Comparison of ENCODE assay signal across 16 cellular contexts in genomic region chr9:122329592-122329991, GRCh38. TPM values are rescaled to one million over a fixed set of nuclear protein-coding genes. Genes with fewer than 3 reads are reported as not detected.
A peak's percentile ranks its signal among the peaks of the same experiment; 100 is the strongest.
DNase-seq lines count a peak whose midpoint lies in the region; ATAC-seq and TF ChIP-seq lines count a peak whose summit lies in the region.
"Had no signal": no experiment of that assay in that cellular context is flagged by ENCODE, and none has a peak within 500 bp of the region (broad histone marks: within the 10 kb centered on the region; RNA-seq: fewer than 3 reads in every experiment).

No MANE protein-coding gene starts in this region.

- TF ChIP-seq CTCF in nephron (IDR thresholded peaks at IDR 0.05; ENCODE audit: unreplicated experiment in 3 of 3) = no peak

- H3K36me3 Mint-ChIP-seq in nephron (ENCODE audit: low read depth) = peaks cover 12% of the 10 kb centered on the region

- H3K27ac Mint-ChIP-seq in nephron = peak overlapping the region; percentile 37 to 57 (median 51)
- H3K27ac Mint-ChIP-seq: CD4-positive, alpha-beta T cell had no signal

- peaks cover 49% of the 10 kb centered on the region for H3K4me1 Mint-ChIP-seq in nephron

- DNase-seq in NCI-H2171 treated with DMSO at 0.1 percent for 48 hours (lab: John Stamatoyannopoulos, UW) = peak; percentile 8
- DNase-seq in NCI-H2171 (lab: John Stamatoyannopoulos, UW) = no peak
- DNase-seq in NCI-H524 (lab: John Stamatoyannopoulos, UW) = peak; percentile 71 to 79
- peak; percentile 29 for DNase-seq in dermis blood vessel endothelial cell
- DNase-seq: 8988T; BE2C; CD4-positive, alpha-beta T cell; NCI-H1048; NCI-H187 treated with DMSO at 0.1 percent for 48 hours; NCI-H510A; NK-92 treated with Interleukin-12 subunit alpha and Interleukin-12 subunit beta, amount 100 ng/mL, for 24 hours; SIG-M5 had no signal

- no peaks in the 10 kb centered on the region for H3K27me3 Mint-ChIP-seq in nephron (ENCODE audit: low read depth)
- H3K27me3 Mint-ChIP-seq: CD4-positive, alpha-beta T cell had no signal

- H3K4me3 Mint-ChIP-seq in nephron = peak overlapping the region in 1 of 3 experiments; percentile 3
- H3K4me3 Mint-ChIP-seq: CD4-positive, alpha-beta T cell had no signal

- H3K9me3 Mint-ChIP-seq in nephron = no peaks in the 10 kb centered on the region
- H3K9me3 Mint-ChIP-seq: CD4-positive, alpha-beta T cell had no signal

- ATAC-seq in GM19395 (IDR thresholded peaks at IDR 0.05; ENCODE audit: unreplicated experiment) (no peak), GM21423 (IDR thresholded peaks at IDR 0.05; ENCODE audit: unreplicated experiment) (no peak), SK-N-SH treated with all-trans-retinoic acid at 6 μM for 48 hours (no peak)

TF ChIP-seq in SK-N-SH treated with all-trans-retinoic acid at 6 μM for 48 hours, 23 proteins besides CTCF, POLR2A, EP300 and RAD21:
- no peak for TF ChIP-seq ZFP3 (CRISPR knock-in tag; IDR thresholded peaks at IDR 0.05)
- TF ChIP-seq ESRRG (CRISPR knock-in tag; IDR thresholded peaks at IDR 0.05) = no peak
- no peak for TF ChIP-seq CSRNP3 (CRISPR knock-in tag; IDR thresholded peaks at IDR 0.05)
- no peak for TF ChIP-seq BACH2 (CRISPR knock-in tag; IDR thresholded peaks at IDR 0.05; ENCODE audit: borderline replicate concordance)
- TF ChIP-seq ZNF8 (CRISPR knock-in tag; IDR thresholded peaks at IDR 0.05) = no peak
- TF ChIP-seq CREB5 (CRISPR knock-in tag; IDR thresholded peaks at IDR 0.05; ENCODE audit: low read depth) = no peak
- no peak for TF ChIP-seq PPARA (CRISPR knock-in tag; IDR thresholded peaks at IDR 0.05; ENCODE audit: borderline replicate concordance)
- no peak for TF ChIP-seq POU6F1 (CRISPR knock-in tag; IDR thresholded peaks at IDR 0.05; ENCODE audit: borderline replicate concordance, low read depth)

RNA-seq across cellular contexts. Expression of gene PTGS1, which starts 41.2 kb away (rescaled TPM):
- 2.7 and 3.6 TPM in 2 replicates for total RNA-seq in dermis blood vessel endothelial cell
